In genomic region chr15:36117394-36117793, GRCh38 we compare ENCODE assay signal across 14 cellular contexts.
"Had no signal": no experiment of that assay in that cellular context is flagged by ENCODE, and none has a peak within 500 bp of the region (broad histone marks: within the 10 kb centered on the region; RNA-seq: fewer than 3 reads in every experiment).

No MANE protein-coding gene starts in this region.

- ATAC-seq: activated T-cell treated with anti-CD3 and anti-CD28 coated beads, Interleukin-2, amount 50 U/mL, for 72 hours; stimulated activated naive B cell treated with anti-CD40 and anti-IgM and Interleukin-4, amounts not matched to agents 10 μg/mL and 1 μg/mL and 100 μg/mL, for 72 hours had no signal

- H3K9me3 ChIP-seq: colonic mucosa, left ventricle myocardium inferior, sigmoid colon had no signal

- H3K27ac ChIP-seq: colonic mucosa, epithelial cell of prostate, left ventricle myocardium inferior, sigmoid colon had no signal

- H3K36me3 ChIP-seq: colonic mucosa, left ventricle myocardium inferior, sigmoid colon had no signal

- DNase-seq: activated CD4-positive, alpha-beta T cell treated with anti-CD3 and anti-CD28 coated beads, Interleukin-2, amount 50 U/mL, for 4 hours; activated effector memory CD4-positive, alpha-beta T cell treated with anti-CD3 and anti-CD28 coated beads, Interleukin-2, amount 50 U/mL, for 16 hours; activated naive CD4-positive, alpha-beta T cell treated with anti-CD3 and anti-CD28 coated beads, Interleukin-2, amount 50 U/mL, for 16 hours; activated T-cell treated with anti-CD3 and anti-CD28 coated beads, Interleukin-2, amount 50 U/mL, for 72 hours; aorta; colonic mucosa; endodermal cell; foreskin melanocyte; left ventricle myocardium inferior; occipital lobe; posterior cingulate gyrus; sigmoid colon; stimulated activated naive B cell treated with anti-CD40 and anti-IgM and Interleukin-4, amounts not matched to agents 10 μg/mL and 1 μg/mL and 100 μg/mL, for 72 hours had no signal

- H3K27me3 ChIP-seq: colonic mucosa, sigmoid colon had no signal

- H3K4me3 ChIP-seq: colonic mucosa, left ventricle myocardium inferior, sigmoid colon had no signal

- H3K4me1 ChIP-seq: colonic mucosa, sigmoid colon had no signal
